ENCODE assay signal across 29 cellular contexts in the genomic region with DNA sequence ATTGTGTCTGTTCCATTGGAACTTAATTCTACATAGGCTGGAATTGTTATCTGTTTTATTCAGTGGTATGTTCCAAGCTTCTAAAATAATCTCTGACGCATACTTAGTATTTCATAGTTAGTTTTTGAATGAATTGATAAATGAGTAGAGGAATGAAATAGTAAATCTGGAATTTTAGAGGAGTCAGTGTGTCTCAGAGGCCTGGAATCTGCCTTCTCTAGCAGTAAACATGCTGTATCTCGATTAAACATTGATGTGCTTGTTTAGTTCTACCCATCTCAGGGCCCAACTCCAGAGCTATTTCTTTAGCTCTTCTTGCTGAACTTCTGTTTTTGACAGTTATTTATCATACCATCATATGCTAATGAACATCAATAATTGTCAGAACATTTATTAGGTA.
"Had no signal": no experiment of that assay in that cellular context is flagged by ENCODE, and none has a peak within 500 bp of the region (broad histone marks: within the 10 kb centered on the region; RNA-seq: fewer than 3 reads in every experiment).

No MANE protein-coding gene starts in this region.

- H3K27ac Mint-ChIP-seq: stimulated activated effector memory CD8-positive, alpha-beta T cell treated with anti-CD3 and anti-CD28 coated beads, Interleukin-12 subunit alpha, Interleukin-12 subunit beta, amount 100 ng/mL, for 72 hours; stimulated activated memory B cell treated with anti-CD40 and anti-IgM and Interleukin-4, amounts not matched to agents 10 μg/mL and 1 μg/mL and 100 μg/mL, for 72 hours; stimulated activated naive B cell treated with anti-CD40 and anti-IgM and Interleukin-4, amounts not matched to agents 10 μg/mL and 1 μg/mL and 100 μg/mL, for 72 hours; stimulated activated naive CD8-positive, alpha-beta T cell treated with anti-CD3 and anti-CD28 coated beads, Interleukin-15, amount 100 ng/mL, for 72 hours; stimulated activated naive CD8-positive, alpha-beta T cell treated with anti-CD3 and anti-CD28 coated beads, Interleukin-15, Interleukin-2, amounts not matched to agents 100 ng/mL and 50 ng/mL, for 24 hours; type B pancreatic cell had no signal

- H3K4me3 ChIP-seq: stomach, suprapubic skin, testis, thoracic aorta, thyroid gland, tibial artery, tibial nerve, transverse colon, upper lobe of left lung, upper lobe of right lung, uterus, vagina had no signal

- H3K4me3 Mint-ChIP-seq: stimulated activated effector memory CD8-positive, alpha-beta T cell treated with anti-CD3 and anti-CD28 coated beads, Interleukin-12 subunit alpha, Interleukin-12 subunit beta, amount 100 ng/mL, for 72 hours; stimulated activated memory B cell treated with anti-CD40 and anti-IgM and Interleukin-4, amounts not matched to agents 10 μg/mL and 1 μg/mL and 100 μg/mL, for 72 hours; stimulated activated naive B cell treated with anti-CD40 and anti-IgM and Interleukin-4, amounts not matched to agents 10 μg/mL and 1 μg/mL and 100 μg/mL, for 72 hours; stimulated activated naive CD8-positive, alpha-beta T cell treated with anti-CD3 and anti-CD28 coated beads, Interleukin-15, amount 100 ng/mL, for 72 hours; stimulated activated naive CD8-positive, alpha-beta T cell treated with anti-CD3 and anti-CD28 coated beads, Interleukin-15, Interleukin-2, amounts not matched to agents 100 ng/mL and 50 ng/mL, for 24 hours; type B pancreatic cell had no signal

- FAIRE-seq: urothelium cell line had no signal

- ATAC-seq: stimulated activated effector memory CD8-positive, alpha-beta T cell treated with anti-CD3 and anti-CD28 coated beads, Interleukin-12 subunit alpha, Interleukin-12 subunit beta, amount 100 ng/mL, for 72 hours; stimulated activated memory B cell treated with anti-CD40 and anti-IgM and Interleukin-4, amounts not matched to agents 10 μg/mL and 1 μg/mL and 100 μg/mL, for 72 hours; stimulated activated naive B cell treated with anti-CD40 and anti-IgM and Interleukin-4, amounts not matched to agents 10 μg/mL and 1 μg/mL and 100 μg/mL, for 72 hours; stimulated activated naive CD8-positive, alpha-beta T cell treated with anti-CD3 and anti-CD28 coated beads, Interleukin-15, amount 100 ng/mL, for 72 hours; stimulated activated naive CD8-positive, alpha-beta T cell treated with anti-CD3 and anti-CD28 coated beads, Interleukin-15, Interleukin-2, amounts not matched to agents 100 U/mL and 50 U/mL, for 24 hours; upper lobe of right lung had no signal

- H3K36me3 Mint-ChIP-seq: stimulated activated effector memory CD8-positive, alpha-beta T cell treated with anti-CD3 and anti-CD28 coated beads, Interleukin-12 subunit alpha, Interleukin-12 subunit beta, amount 100 ng/mL, for 72 hours; stimulated activated memory B cell treated with anti-CD40 and anti-IgM and Interleukin-4, amounts not matched to agents 10 μg/mL and 1 μg/mL and 100 μg/mL, for 72 hours; stimulated activated naive B cell treated with anti-CD40 and anti-IgM and Interleukin-4, amounts not matched to agents 10 μg/mL and 1 μg/mL and 100 μg/mL, for 72 hours; type B pancreatic cell had no signal

- H3K27me3 Mint-ChIP-seq: stimulated activated memory B cell treated with anti-CD40 and anti-IgM and Interleukin-4, amounts not matched to agents 10 μg/mL and 1 μg/mL and 100 μg/mL, for 72 hours; stimulated activated naive B cell treated with anti-CD40 and anti-IgM and Interleukin-4, amounts not matched to agents 10 μg/mL and 1 μg/mL and 100 μg/mL, for 72 hours; stimulated activated naive CD8-positive, alpha-beta T cell treated with anti-CD3 and anti-CD28 coated beads, Interleukin-15, amount 100 ng/mL, for 72 hours; stimulated activated naive CD8-positive, alpha-beta T cell treated with anti-CD3 and anti-CD28 coated beads, Interleukin-15, Interleukin-2, amounts not matched to agents 100 ng/mL and 50 ng/mL, for 24 hours; type B pancreatic cell had no signal

- H3K36me3 ChIP-seq: stomach, suprapubic skin, thoracic aorta, thyroid gland, tibial artery, tibial nerve, transverse colon, upper lobe of left lung, upper lobe of right lung, uterus, vagina had no signal

- H3K9me3 Mint-ChIP-seq: stimulated activated naive CD8-positive, alpha-beta T cell treated with anti-CD3 and anti-CD28 coated beads, Interleukin-15, amount 100 ng/mL, for 72 hours; stimulated activated naive CD8-positive, alpha-beta T cell treated with anti-CD3 and anti-CD28 coated beads, Interleukin-15, Interleukin-2, amounts not matched to agents 100 ng/mL and 50 ng/mL, for 24 hours; type B pancreatic cell had no signal

- DNase-seq: stimulated activated CD4-positive, alpha-beta T cell treated with anti-CD3 and anti-CD28 coated beads, Interleukin-2, amount 100 ng/mL, for 48 hours; stimulated activated CD4-positive, alpha-beta T cell treated with anti-CD3 and anti-CD28 coated beads, Interleukin-4, amount 100 ng/mL, for 1 hour; stimulated activated CD4-positive, alpha-beta T cell treated with anti-CD3 and anti-CD28 coated beads, Interleukin-4, amount 100 ng/mL, for 24 hours; stimulated activated CD4-positive, alpha-beta T cell treated with anti-CD3 and anti-CD28 coated beads, Interleukin-4, amount 100 ng/mL, for 4 hours; stimulated activated CD8-positive, alpha-beta memory T cell treated with anti-CD3 and anti-CD28 coated beads, Interleukin-4, amount 100 ng/mL, for 48 hours; stimulated activated naive B cell treated with anti-CD40 and anti-IgM and Interleukin-4, amounts not matched to agents 10 μg/mL and 1 μg/mL and 100 μg/mL, for 72 hours; stimulated activated naive CD4-positive, alpha-beta T cell; stimulated activated naive CD4-positive, alpha-beta T cell treated with Interleukin-2 at 50 U/mL for 16 hours; stimulated activated naive CD8-positive, alpha-beta T cell treated with anti-CD3 and anti-CD28 coated beads, Interleukin-15, amount 100 ng/mL, for 72 hours; stimulated activated naive CD8-positive, alpha-beta T cell treated with anti-CD3 and anti-CD28 coated beads, Interleukin-15, Interleukin-2, amounts not matched to agents 100 U/mL and 50 U/mL, for 24 hours; stomach; substantia nigra; testis; thyroid gland; tibial artery; transverse colon; trophoblast cell; upper lobe of left lung; upper lobe of right lung; uterus had no signal

- H3K4me1 ChIP-seq: stomach, suprapubic skin, testis, thyroid gland, tibial artery, tibial nerve, transverse colon, upper lobe of left lung, upper lobe of right lung, uterus, vagina had no signal

- H3K27me3 ChIP-seq: stomach, suprapubic skin, testis, thyroid gland, tibial artery, tibial nerve, transverse colon, upper lobe of left lung, upper lobe of right lung, uterus, vagina had no signal

- H3K9me3 ChIP-seq: stomach, suprapubic skin, testis, thoracic aorta, thyroid gland, tibial artery, tibial nerve, transverse colon, upper lobe of left lung, upper lobe of right lung, uterus, vagina had no signal

- H3K4me1 Mint-ChIP-seq: stimulated activated effector memory CD8-positive, alpha-beta T cell treated with anti-CD3 and anti-CD28 coated beads, Interleukin-12 subunit alpha, Interleukin-12 subunit beta, amount 100 ng/mL, for 72 hours; stimulated activated memory B cell treated with anti-CD40 and anti-IgM and Interleukin-4, amounts not matched to agents 10 μg/mL and 1 μg/mL and 100 μg/mL, for 72 hours; stimulated activated naive B cell treated with anti-CD40 and anti-IgM and Interleukin-4, amounts not matched to agents 10 μg/mL and 1 μg/mL and 100 μg/mL, for 72 hours; stimulated activated naive CD8-positive, alpha-beta T cell treated with anti-CD3 and anti-CD28 coated beads, Interleukin-15, amount 100 ng/mL, for 72 hours had no signal

- H3K27ac ChIP-seq: stomach, suprapubic skin, testis, thoracic aorta, thyroid gland, tibial artery, tibial nerve, transverse colon, upper lobe of left lung, upper lobe of right lung, uterus, vagina had no signal
